In genomic region chr19:46766569-46767317, GRCh38 we compare ENCODE assay signal across 7 cellular contexts. TPM values are rescaled to one million over a fixed set of nuclear protein-coding genes. Genes with fewer than 3 reads are reported as not detected.
A peak's percentile ranks its signal among the peaks of the same experiment; 100 is the strongest.
DNase-seq lines count a peak whose midpoint lies in the region; ATAC-seq and TF ChIP-seq lines count a peak whose summit lies in the region.
"Had no signal": no experiment of that assay in that cellular context is flagged by ENCODE, and none has a peak within 500 bp of the region (broad histone marks: within the 10 kb centered on the region; RNA-seq: fewer than 3 reads in every experiment).

No MANE protein-coding gene starts in this region.

- no peak for TF ChIP-seq POLR2A in upper lobe of left lung (IDR thresholded peaks at IDR 0.05)

- H3K36me3 Mint-ChIP-seq in activated CD4-positive, alpha-beta T cell treated with anti-CD3 and anti-CD28 coated beads, Interleukin-2, amount 10 ng/mL, durations not matched to agents 24 days and 14 days (ENCODE audit: low read depth) = peaks cover 3% of the 10 kb centered on the region

- ATAC-seq in heart right ventricle (peak in 3 of 8 donors; percentile 18 to 51 (median 36)), upper lobe of left lung (ENCODE audit: low FRiP score in 2 of 2) (peak; percentile 23 to 84)

- H3K4me3 ChIP-seq in heart right ventricle (no peak overlapping the region), upper lobe of left lung (no peak overlapping the region)

- peak; percentile 30 for DNase-seq in NCI-H2227 (lab: John Stamatoyannopoulos, UW; ENCODE audit: unreplicated experiment)
- no peak for DNase-seq in NCI-H2227 treated with DMSO at 0.1 percent for 48 hours (lab: John Stamatoyannopoulos, UW)
- peak; percentile 89 for DNase-seq in activated CD4-positive, alpha-beta T cell treated with anti-CD3 and anti-CD28 coated beads, Interleukin-2, amount 10 ng/mL, durations not matched to agents 24 days and 14 days
- no peak for DNase-seq in heart right ventricle
- DNase-seq in upper lobe of left lung = peak in 1 of 2 donors; percentile 66
- DNase-seq in HCEC 1CT = no peak

- H3K9me3 Mint-ChIP-seq in activated CD4-positive, alpha-beta T cell treated with anti-CD3 and anti-CD28 coated beads, Interleukin-2, amount 10 ng/mL, durations not matched to agents 24 days and 14 days = no peaks in the 10 kb centered on the region

- H3K4me1 Mint-ChIP-seq in activated CD4-positive, alpha-beta T cell treated with anti-CD3 and anti-CD28 coated beads, Interleukin-2, amount 10 ng/mL, durations not matched to agents 24 days and 14 days = peaks cover 2% of the 10 kb centered on the region

- peaks cover 0 to 17% (median 4%) of the 10 kb centered on the region in 9 donors for H3K4me1 ChIP-seq in heart right ventricle
- H3K4me1 ChIP-seq in upper lobe of left lung = no peaks in the 10 kb centered on the region

- no peak for TF ChIP-seq EP300 in upper lobe of left lung (IDR thresholded peaks at IDR 0.05)

- WGBS in heart right ventricle, 2 donors = 60 to 64% methylated on average over 18 of the region's 18 CpGs
- 55 to 62% methylated on average over 18 of the region's 18 CpGs for WGBS in upper lobe of left lung, 2 donors

- no peak overlapping the region for H3K27ac ChIP-seq in heart right ventricle
- no peak overlapping the region for H3K27ac ChIP-seq in upper lobe of left lung
- H3K27ac ChIP-seq: epithelial cell of prostate had no signal

- no peaks in the 10 kb centered on the region for H3K9me3 ChIP-seq in heart right ventricle
- no peaks in the 10 kb centered on the region for H3K9me3 ChIP-seq in upper lobe of left lung

- H3K36me3 ChIP-seq in heart right ventricle (no peaks in the 10 kb centered on the region), upper lobe of left lung (no peaks in the 10 kb centered on the region)

- H3K27ac Mint-ChIP-seq in activated CD4-positive, alpha-beta T cell treated with anti-CD3 and anti-CD28 coated beads, Interleukin-2, amount 10 ng/mL, durations not matched to agents 24 days and 14 days = no peak overlapping the region

- intact Hi-C loops in activated CD4-positive, alpha-beta T cell treated with anti-CD3 and anti-CD28 coated beads, Interleukin-2, amount 10 ng/mL, durations not matched to agents 24 days and 14 days (cut with micrococcal nuclease) = no loop called here
- intact Hi-C loops in heart right ventricle (cut with DNase I) = loop anchor here in 1 of 10 donors (10.0 kb wide), 1 partner anchor 228 kb away; no protein-coding TSS in a partner anchor

- H3K27me3 Mint-ChIP-seq in activated CD4-positive, alpha-beta T cell treated with anti-CD3 and anti-CD28 coated beads, Interleukin-2, amount 10 ng/mL, durations not matched to agents 24 days and 14 days = no peaks in the 10 kb centered on the region

- TF ChIP-seq CTCF in heart right ventricle (IDR thresholded peaks at IDR 0.05) = peak; percentile 32 to 76 (median 59)
- peak; percentile 56 to 72 (median 68) for TF ChIP-seq CTCF in upper lobe of left lung (IDR thresholded peaks at IDR 0.05)

- no peak overlapping the region for H3K4me3 Mint-ChIP-seq in activated CD4-positive, alpha-beta T cell treated with anti-CD3 and anti-CD28 coated beads, Interleukin-2, amount 10 ng/mL, durations not matched to agents 24 days and 14 days

- H3K27me3 ChIP-seq in heart right ventricle = no peaks in the 10 kb centered on the region
- no peaks in the 10 kb centered on the region for H3K27me3 ChIP-seq in upper lobe of left lung

RNA-seq across cellular contexts. Expression of gene STRN4, which starts 20.5 kb away (rescaled TPM):
- total RNA-seq in activated CD4-positive, alpha-beta T cell treated with anti-CD3 and anti-CD28 coated beads, Interleukin-2, amount 10 ng/mL, durations not matched to agents 24 days and 14 days = 101 and 107 TPM in 2 replicates
- total RNA-seq in heart right ventricle = 10 to 100 TPM; 43.3 to 56.1 (median 50.0) TPM
- polyA plus RNA-seq in heart right ventricle = 10 to 100 TPM; 50.4 to 63.3 TPM
- 100 to 1,000 TPM in 2 of 6 donors, 10 to 100 TPM in 4; 59.8 to 168 (median 83.7) TPM for total RNA-seq in upper lobe of left lung

RNA-seq across cellular contexts. Expression of gene FKRP, which starts 20.9 kb away (rescaled TPM):
- total RNA-seq in activated CD4-positive, alpha-beta T cell treated with anti-CD3 and anti-CD28 coated beads, Interleukin-2, amount 10 ng/mL, durations not matched to agents 24 days and 14 days = 20.8 and 21.4 TPM in 2 replicates
- total RNA-seq in heart right ventricle (10 to 100 TPM; 14.6 to 22.8 (median 19.7) TPM), upper lobe of left lung (10 to 100 TPM; 16.6 to 26.2 (median 19.3) TPM)
- polyA plus RNA-seq in heart right ventricle = 10 to 100 TPM; 13.0 to 20.3 TPM

RNA-seq across cellular contexts. Expression of gene SLC1A5, which starts 21.7 kb away (rescaled TPM):
- 220 and 224 TPM in 2 replicates for total RNA-seq in activated CD4-positive, alpha-beta T cell treated with anti-CD3 and anti-CD28 coated beads, Interleukin-2, amount 10 ng/mL, durations not matched to agents 24 days and 14 days
- total RNA-seq in heart right ventricle = 10 to 100 TPM in 2 of 10 donors, 1 to 10 TPM in 8; 3.2 to 17.7 (median 5.3) TPM
- 10 to 100 TPM in 1 of 2 donors, 1 to 10 TPM in 1; 6.3 to 30.5 TPM for polyA plus RNA-seq in heart right ventricle
- 100 to 1,000 TPM in 2 of 6 donors, 10 to 100 TPM in 4; 52.4 to 147 (median 83.9) TPM for total RNA-seq in upper lobe of left lung

RNA-seq across cellular contexts. Expression of gene PRKD2, which starts 49.8 kb away (rescaled TPM):
- 89.1 and 90.5 TPM in 2 replicates for total RNA-seq in activated CD4-positive, alpha-beta T cell treated with anti-CD3 and anti-CD28 coated beads, Interleukin-2, amount 10 ng/mL, durations not matched to agents 24 days and 14 days
- 10 to 100 TPM; 11.7 to 22.7 (median 12.4) TPM for total RNA-seq in heart right ventricle
- polyA plus RNA-seq in heart right ventricle = 10 to 100 TPM; 15.9 to 19.5 TPM
- total RNA-seq in upper lobe of left lung = 10 to 100 TPM; 25.2 to 65.4 (median 50.3) TPM

Comparison
In these comparisons a context has a peak if more than half of its experiments do, and no peak if none do; other contexts are left out.
1. DNase-seq: peak in NCI-H2227 (single experiment) and activated CD4-positive, alpha-beta T cell treated with anti-CD3 and anti-CD28 coated beads, Interleukin-2, amount 10 ng/mL, durations not matched to agents 24 days and 14 days (single experiment); none in NCI-H2227 treated with DMSO at 0.1 percent for 48 hours (single experiment), heart right ventricle (0 of 2) and HCEC 1CT (single experiment).